Comparison of ENCODE assay signal across 15 cellular contexts in the genomic region with DNA sequence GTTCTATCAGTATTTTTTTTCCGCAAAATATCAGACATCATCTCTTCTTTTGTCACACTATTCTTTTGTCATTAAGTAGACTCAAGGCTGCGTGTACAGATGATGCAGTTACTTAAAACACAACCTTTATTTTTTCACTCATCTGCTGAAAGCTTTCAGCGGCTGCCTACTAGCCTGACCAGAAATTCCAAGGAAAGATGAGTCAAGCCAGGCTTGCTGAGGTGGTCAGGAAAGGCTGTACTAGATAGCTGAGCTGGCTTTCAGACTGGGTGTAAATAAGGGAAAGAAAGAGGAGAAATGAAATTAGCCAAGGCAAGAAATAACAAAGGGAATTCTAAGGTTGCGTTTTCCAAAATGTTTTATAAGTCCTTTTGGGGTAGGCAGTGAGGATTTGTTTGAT. TPM values are rescaled to one million over a fixed set of nuclear protein-coding genes. Genes with fewer than 3 reads are reported as not detected.
DNase-seq lines count a peak whose midpoint lies in the region; TF ChIP-seq lines count a peak whose summit lies in the region.
"Had no signal": no experiment of that assay in that cellular context is flagged by ENCODE, and none has a peak within 500 bp of the region (broad histone marks: within the 10 kb centered on the region; RNA-seq: fewer than 3 reads in every experiment).

No MANE protein-coding gene starts in this region.

- no peak for TF ChIP-seq CTCF in cardiac fibroblast (IDR thresholded peaks at IDR 0.05; ENCODE audit: low read depth, low read length)

- DNase-seq in ELF-1 (ENCODE audit: low read depth, low spot score) (peak; percentile 44), RPMI7951 (ENCODE audit: low read depth) (peak; percentile 28), cardiac fibroblast (ENCODE audit: low read depth in 2 of 2) (peak; percentile 27 to 53), kidney glomerular epithelial cell (lab: John Stamatoyannopoulos, UW) (peak; percentile 12), DMS153 (lab: John Stamatoyannopoulos, UW) (no peak), G401 (ENCODE audit: low spot score) (no peak), NCI-H2029 treated with DMSO at 0.1 percent for 48 hours (lab: John Stamatoyannopoulos, UW) (no peak), cortex of kidney (lab: John Stamatoyannopoulos, UW) (no peak)
- DNase-seq: activated B cell treated with CpG ODN at 0.5 μM for 24 hours; activated CD8-positive, alpha-beta memory T cell treated with anti-CD3 and anti-CD28 coated beads, Interleukin-2, amount 50 U/mL, for 4 hours; activated naive CD8-positive, alpha-beta T cell treated with anti-CD3 and anti-CD28 coated beads, Interleukin-2, amount 10 ng/mL, durations not matched to agents 7 days and 5 days; Calu3; H7; KBM-7; NCI-H446 had no signal

- in situ Hi-C loops in G401 (cut with HindIII; ENCODE audit: low sequenced_read_pairs), result no loop called here

- H3K4me3 ChIP-seq in cardiac fibroblast (replicated peaks in 1 of 2; ENCODE audit: low read depth in 2 of 2, low read length in 2 of 2), result no peak overlapping the region

RNA-seq across cellular contexts. Expression of gene STK26, which starts 17.9 kb away (rescaled TPM):
- total RNA-seq in RPMI7951 (2014; rRNA removed; shearing (Covaris generic)), result 9.4 and 10.2 TPM in 2 replicates
- total RNA-seq in G401 (2014; rRNA removed; shearing (Covaris generic)), result 3.0 and 3.1 TPM in 2 replicates

Comparison
In these comparisons a context has a peak if more than half of its experiments do, and no peak if none do; other contexts are left out.
1. DNase-seq: peak in ELF-1 (single experiment), RPMI7951 (single experiment), cardiac fibroblast (2 of 2) and kidney glomerular epithelial cell (single experiment); none in DMS153 (single experiment), G401 (single experiment), NCI-H2029 treated with DMSO at 0.1 percent for 48 hours (single experiment) and cortex of kidney (single experiment).